In the genomic region with DNA sequence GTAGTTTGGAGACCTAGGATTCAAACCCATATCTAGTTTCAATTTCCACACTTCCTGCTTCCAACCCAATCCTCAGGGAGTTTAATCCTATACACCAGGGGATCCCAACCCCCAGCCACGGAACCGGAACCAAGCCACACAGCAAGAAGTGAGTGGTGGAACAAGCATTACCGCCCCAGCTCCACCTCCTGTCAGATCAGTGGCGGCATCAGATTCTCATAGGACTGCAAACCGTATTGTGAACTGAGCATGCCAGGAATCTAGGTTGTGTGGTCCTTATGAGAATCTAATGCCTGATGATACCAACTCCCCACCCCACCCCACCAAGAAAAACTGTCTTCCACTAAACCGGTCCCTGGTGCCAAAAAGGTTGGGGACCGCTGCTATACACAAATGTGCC, we compare ENCODE assay signal across 25 cellular contexts. TPM values are rescaled to one million over a fixed set of nuclear protein-coding genes. Genes with fewer than 3 reads are reported as not detected.
DNase-seq lines count a peak whose midpoint lies in the region; ATAC-seq, FAIRE-seq and TF ChIP-seq lines count a peak whose summit lies in the region.
"Had no signal": no experiment of that assay in that cellular context is flagged by ENCODE, and none has a peak within 500 bp of the region (broad histone marks: within the 10 kb centered on the region; RNA-seq: fewer than 3 reads in every experiment).

No MANE protein-coding gene starts in this region.

- H3K4me2 ChIP-seq in HepG2 (ENCODE audit: low read depth, low read length): no peak overlapping the region
- no peak overlapping the region for H3K4me2 ChIP-seq in trophoblast cell (ENCODE audit: low read length)
- H3K4me2 ChIP-seq: A549; BLaER1 treated with 17β-estradiol and CSF1 and Interleukin-3, amounts not matched to agents 10 nM and 100 nM had no signal

- no peak overlapping the region for H3K23ac ChIP-seq in trophoblast cell (ENCODE audit: low read length)

- 97% methylated on average over 7 of the region's 7 CpGs for WGBS in HepG2 (ENCODE audit: low lambda C conversion rate)
- WGBS in right lobe of liver (ENCODE audit: insufficient coverage, low coverage, low lambda C conversion rate, missing lambda C conversion rate): 98% methylated on average over 7 of the region's 7 CpGs
- WGBS in trophoblast cell (ENCODE audit: extremely low coverage, insufficient coverage, insufficient read length): no CpG with 5 or more reads among the region's 7 CpGs

- H3K36me3 Mint-ChIP-seq in activated T-cell treated with anti-CD3 and anti-CD28 coated beads, Interleukin-2, amount 50 U/mL, for 24 hours (ENCODE audit: low read depth): peaks cover 95% of the 10 kb centered on the region

- no peak overlapping the region for H2AK5ac ChIP-seq in trophoblast cell (ENCODE audit: low read length)

- H2BK12ac ChIP-seq in trophoblast cell (ENCODE audit: low read length): no peak overlapping the region

- no peak overlapping the region for H3K4me3 Mint-ChIP-seq in activated T-cell treated with anti-CD3 and anti-CD28 coated beads, Interleukin-2, amount 50 U/mL, for 24 hours
- H3K4me3 Mint-ChIP-seq: B cell; CD4-positive, alpha-beta T cell; CD8-positive, alpha-beta T cell had no signal

- in situ Hi-C loops in HepG2 (cut with HindIII; ENCODE audit: extremely low pct_ligation_motif_present, low pct_unique_long_range_greater_than_20kb): loop anchor here (25.0 kb wide), 1 partner anchor 1202 kb away; no protein-coding TSS in a partner anchor

- TF ChIP-seq EP300 in HepG2 (IDR thresholded peaks at IDR 0.05; ENCODE audit: low read depth in 2 of 2, low read length in 2 of 2) (no peak), HepG2 (CRISPR knock-in tag; IDR thresholded peaks at IDR 0.05; ENCODE audit: borderline replicate concordance) (no peak)

- no peak for DNase-seq in activated T-cell treated with anti-CD3 and anti-CD28 coated beads, Interleukin-2, amount 50 U/mL, for 24 hours
- DNase-seq in activated T-cell treated with anti-CD3 and anti-CD28 coated beads for 4 hours: no peak
- no peak for DNase-seq in HepG2 (ENCODE audit: low spot score)
- DNase-seq in right lobe of liver: no peak
- peak in 1 of 2 donors; percentile 41 for DNase-seq in trophoblast cell
- DNase-seq in DMS114 treated with DMSO at 0.1 percent for 48 hours (lab: John Stamatoyannopoulos, UW; ENCODE audit: unreplicated experiment): no peak
- DNase-seq in kidney tubule cell (ENCODE audit: low spot score): no peak
- DNase-seq: AML-193; Caco-2; Calu3; CD4-positive, alpha-beta T cell; CD8-positive, alpha-beta T cell; DMS153; DMS53; DMS79; DND-41; EL; GDM1 had no signal

- H4K20me1 ChIP-seq in HepG2 (ENCODE audit: insufficient read depth, low read length): no peaks in the 10 kb centered on the region

- H3K4ac ChIP-seq in trophoblast cell (ENCODE audit: low read depth, low read length): no peak overlapping the region

- peak overlapping the region; percentile 65 for H3K18ac ChIP-seq in trophoblast cell (ENCODE audit: low read length)

- H2BK120ac ChIP-seq in trophoblast cell (ENCODE audit: insufficient read depth, low read length, poor library complexity): no peak overlapping the region

- H3K4me3 ChIP-seq in HepG2 (replicated peaks in 1 of 3; ENCODE audit: insufficient read depth in 1 of 3, low read depth in 2 of 3, low read length in 3 of 3) (no peak overlapping the region), right lobe of liver (no peak overlapping the region), trophoblast cell (ENCODE audit: low read depth, low read length) (no peak overlapping the region)
- H3K4me3 ChIP-seq: A549; BLaER1 treated with 17β-estradiol and CSF1 and Interleukin-3, amounts not matched to agents 10 nM and 100 nM; GM12878 had no signal

- no peak overlapping the region for H2BK5ac ChIP-seq in trophoblast cell (ENCODE audit: low read depth, low read length, poor library complexity)

- H3K9me3 Mint-ChIP-seq in activated T-cell treated with anti-CD3 and anti-CD28 coated beads, Interleukin-2, amount 50 U/mL, for 24 hours: no peaks in the 10 kb centered on the region
- H3K9me3 Mint-ChIP-seq: CD4-positive, alpha-beta T cell; CD8-positive, alpha-beta T cell had no signal

- H3K9me3 ChIP-seq in HepG2 (ENCODE audit: low read length) (no peaks in the 10 kb centered on the region), right lobe of liver (no peaks in the 10 kb centered on the region), trophoblast cell (ENCODE audit: insufficient read depth, low read depth, low read length) (no peaks in the 10 kb centered on the region)
- H3K9me3 ChIP-seq: A549; BLaER1 treated with 17β-estradiol and CSF1 and Interleukin-3, amounts not matched to agents 10 nM and 100 nM; Caco-2 had no signal

- H4K12ac ChIP-seq in trophoblast cell (ENCODE audit: low read depth, low read length): peak overlapping the region; percentile 51

- H3K27me3 Mint-ChIP-seq in activated T-cell treated with anti-CD3 and anti-CD28 coated beads, Interleukin-2, amount 50 U/mL, for 24 hours: no peaks in the 10 kb centered on the region
- H3K27me3 Mint-ChIP-seq: B cell; CD4-positive, alpha-beta T cell had no signal

- no peak for FAIRE-seq in HepG2 (lab: Jason Lieb, UNC)
- FAIRE-seq: A549, D721Med, GM12878 had no signal

- no TSS peak for BruUV-seq in HepG2 (replicated peaks; lab: Mats Ljungman, UMichigan)

- H3K4me1 Mint-ChIP-seq in activated T-cell treated with anti-CD3 and anti-CD28 coated beads, Interleukin-2, amount 50 U/mL, for 24 hours (ENCODE audit: low read depth): no peaks in the 10 kb centered on the region
- H3K4me1 Mint-ChIP-seq: B cell had no signal

- no peak overlapping the region for H3K9ac ChIP-seq in HepG2 (ENCODE audit: insufficient read depth, low read depth, low read length)
- H3K9ac ChIP-seq in trophoblast cell (ENCODE audit: low read length): no peak overlapping the region
- H3K9ac ChIP-seq: BLaER1 treated with 17β-estradiol and CSF1 and Interleukin-3, amounts not matched to agents 10 nM and 100 nM had no signal

- H2AFZ ChIP-seq in HepG2 (ENCODE audit: low read length) (no peak overlapping the region), trophoblast cell (ENCODE audit: insufficient read depth, low read length, poor library complexity) (no peak overlapping the region)

- H3K79me1 ChIP-seq in trophoblast cell (ENCODE audit: low read length): no peaks in the 10 kb centered on the region

- H4K8ac ChIP-seq in trophoblast cell (ENCODE audit: low read depth, low read length): no peak overlapping the region

- TF ChIP-seq POLR2A in HepG2 (IDR thresholded peaks at IDR 0.05; ENCODE audit: insufficient read depth in 1 of 2, low read depth in 2 of 2, low read length in 2 of 2) (no peak), right lobe of liver (IDR thresholded peaks at IDR 0.05) (no peak)

- POLR2A ChIA-PET in HepG2 (lab: Yijun Ruan, JAX): no interaction called here

- H3K36me3 ChIP-seq in HepG2 (replicated peaks in 1 of 2; ENCODE audit: control insufficient read depth in 1 of 2, insufficient read depth in 2 of 2, low read length in 2 of 2): peaks cover 13 to 91% of the 10 kb centered on the region in 2 experiments
- H3K36me3 ChIP-seq in right lobe of liver: peaks cover 8 to 81% (median 43%) of the 10 kb centered on the region in 4 donors
- peaks cover 18 to 22% of the 10 kb centered on the region in 2 experiments for H3K36me3 ChIP-seq in trophoblast cell (ENCODE audit: control insufficient read depth in 1 of 2, insufficient read depth in 2 of 2, low read length in 2 of 2)

- peak overlapping the region; percentile 52 for H3K27ac Mint-ChIP-seq in activated T-cell treated with anti-CD3 and anti-CD28 coated beads, Interleukin-2, amount 50 U/mL, for 24 hours
- H3K27ac Mint-ChIP-seq: B cell; CD4-positive, alpha-beta T cell; CD8-positive, alpha-beta T cell had no signal

- TF ChIP-seq CTCF in HepG2 (CRISPR knock-in tag; IDR thresholded peaks at IDR 0.05): no peak
- TF ChIP-seq CTCF in right lobe of liver (IDR thresholded peaks at IDR 0.05): no peak

- H3K79me2 ChIP-seq in HepG2 (ENCODE audit: insufficient read depth, low read length) (no peaks in the 10 kb centered on the region), trophoblast cell (ENCODE audit: control insufficient read depth, insufficient read depth, low read length, poor library complexity) (no peaks in the 10 kb centered on the region)

- no peak for TF ChIP-seq RAD21 in HepG2 (CRISPR knock-in tag; IDR thresholded peaks at IDR 0.05)

- H3K27me3 ChIP-seq in HepG2 (ENCODE audit: control insufficient read depth in 1 of 2, insufficient read depth in 2 of 2, low read length in 2 of 2): no peaks in the 10 kb centered on the region
- H3K27me3 ChIP-seq in right lobe of liver: no peaks in the 10 kb centered on the region
- no peaks in the 10 kb centered on the region for H3K27me3 ChIP-seq in trophoblast cell (ENCODE audit: insufficient read depth, low read length)
- H3K27me3 ChIP-seq: BLaER1 treated with 17β-estradiol and CSF1 and Interleukin-3, amounts not matched to agents 10 nM and 100 nM had no signal

- no peak overlapping the region for H4K91ac ChIP-seq in trophoblast cell (ENCODE audit: low read depth, low read length)

- H3K4me1 ChIP-seq in HepG2 (ENCODE audit: insufficient read depth, low read length) (peaks cover 12% of the 10 kb centered on the region; the same call in 1 of the 2 replicates), right lobe of liver (no peaks in the 10 kb centered on the region), trophoblast cell (ENCODE audit: control insufficient read depth in 1 of 2, insufficient read depth in 2 of 2, low read length in 2 of 2) (no peaks in the 10 kb centered on the region)
- H3K4me1 ChIP-seq: A549; BLaER1 treated with 17β-estradiol and CSF1 and Interleukin-3, amounts not matched to agents 10 nM and 100 nM; Caco-2 had no signal

- H3K27ac ChIP-seq in HepG2 (ENCODE audit: extremely low read length, insufficient read depth, low read length) (no peak overlapping the region), right lobe of liver (no peak overlapping the region), trophoblast cell (ENCODE audit: low read depth, low read length) (no peak overlapping the region)
- H3K27ac ChIP-seq: 22Rv1; A549; BLaER1 treated with 17β-estradiol and CSF1 and Interleukin-3, amounts not matched to agents 10 nM and 100 nM; C4-2B had no signal

- intact Hi-C loops in HepG2 (cut with micrococcal nuclease; ENCODE audit: unreplicated experiment) (no loop called here), right lobe of liver (cut with DNase I) (no loop called here)

- ATAC-seq in HepG2 (no peak; the same call in 2 of the 3 replicates), right lobe of liver (no peak)
- ATAC-seq: A549; CD8-positive, alpha-beta T cell; GM12878 had no signal

- no peak overlapping the region for H3K14ac ChIP-seq in trophoblast cell (ENCODE audit: low read length)

- CTCF ChIA-PET in HepG2 (lab: Yijun Ruan, JAX; ENCODE audit: low intra/inter-chr PET ratio, low total read pairs): no interaction called here

RNA-seq across cellular contexts. Expression of a gene that starts 52.5 kb away (rescaled TPM):
- total RNA-seq in HepG2 (2016; rRNA removed; fragmentation: Illumina TruSeq; extraction: Trizol) (207 and 298 TPM in 2 replicates), right lobe of liver (10 to 100 TPM; 25.1 to 54.3 (median 40.2) TPM)
- 13.8 and 17.8 TPM in 2 replicates for total RNA-seq in HepG2 (2016; cell fraction: cytosol; rRNA removed; fragmentation: Illumina TruSeq; extraction: Trizol; ENCODE audit: low read depth)
- 197 and 307 TPM in 2 replicates for total RNA-seq in HepG2 (2016; cell fraction: insoluble cytoplasmic fraction; rRNA removed; fragmentation: Illumina TruSeq; extraction: Trizol)
- 36.4 and 50.5 TPM in 2 replicates for total RNA-seq in HepG2 (2016; cell fraction: membrane; rRNA removed; fragmentation: Illumina TruSeq; extraction: Trizol)
- 210 and 217 TPM in 2 replicates for total RNA-seq in HepG2 (2016; cell fraction: nucleus; rRNA removed; fragmentation: Illumina TruSeq; extraction: Trizol)
- polyA plus RNA-seq in HepG2 (2011; rRNA removed): 136 and 146 TPM in 2 replicates
- polyA plus RNA-seq in HepG2 (2011; cell fraction: cytosol; rRNA removed): 60.8 and 75.9 TPM in 2 replicates
- polyA plus RNA-seq in HepG2 (2011; cell fraction: nucleus; rRNA removed): 306 and 320 TPM in 2 replicates
- polyA plus RNA-seq in HepG2 (2012): 82.3 and 89.5 TPM in 2 replicates
- 7.4 and 10.2 TPM in 2 replicates for polyA plus RNA-seq in HepG2 (2016; cell fraction: cytosol; fragmentation: Illumina TruSeq; extraction: Trizol; ENCODE audit: low read depth)
- 178 and 180 TPM in 2 replicates for polyA plus RNA-seq in HepG2 (2016; cell fraction: insoluble cytoplasmic fraction; fragmentation: Illumina TruSeq; extraction: Trizol; ENCODE audit: low read depth)
- 9.4 and 18.3 TPM in 2 replicates for polyA plus RNA-seq in HepG2 (2016; cell fraction: membrane; fragmentation: Illumina TruSeq; extraction: Trizol; ENCODE audit: low read depth)
- polyA plus RNA-seq in HepG2 (2016; cell fraction: nucleus; fragmentation: Illumina TruSeq; extraction: Trizol; ENCODE audit: insufficient read depth, low read depth): 166 and 184 TPM in 2 replicates
- 446 and 636 TPM in 2 replicates for polyA minus RNA-seq in HepG2 (2011; rRNA and poly(A)+ RNA removed; ENCODE audit: low replicate concordance)
- polyA minus RNA-seq in HepG2 (2011; cell fraction: cytosol; rRNA and poly(A)+ RNA removed): 103 and 105 TPM in 2 replicates
- 421 and 455 TPM in 2 replicates for polyA minus RNA-seq in HepG2 (2011; cell fraction: nucleus; rRNA and poly(A)+ RNA removed)
- 132 and 137 TPM in 2 replicates for polyA plus RNA-seq in trophoblast cell (2013)

RNA-seq across cellular contexts. Expression of a gene that starts 53.7 kb away (rescaled TPM):
- 37.0 and 45.0 TPM in 2 replicates for total RNA-seq in HepG2 (2016; rRNA removed; fragmentation: Illumina TruSeq; extraction: Trizol)
- total RNA-seq in HepG2 (2016; cell fraction: cytosol; rRNA removed; fragmentation: Illumina TruSeq; extraction: Trizol; ENCODE audit: low read depth): 10.2 and 14.5 TPM in 2 replicates
- total RNA-seq in HepG2 (2016; cell fraction: insoluble cytoplasmic fraction; rRNA removed; fragmentation: Illumina TruSeq; extraction: Trizol): 39.8 and 51.4 TPM in 2 replicates
- 26.9 and 28.4 TPM in 2 replicates for total RNA-seq in HepG2 (2016; cell fraction: membrane; rRNA removed; fragmentation: Illumina TruSeq; extraction: Trizol)
- 35.9 and 36.0 TPM in 2 replicates for total RNA-seq in HepG2 (2016; cell fraction: nucleus; rRNA removed; fragmentation: Illumina TruSeq; extraction: Trizol)
- 44.8 and 65.9 TPM in 2 replicates for polyA plus RNA-seq in HepG2 (2011; rRNA removed)
- 37.3 and 60.4 TPM in 2 replicates for polyA plus RNA-seq in HepG2 (2011; cell fraction: cytosol; rRNA removed)
- polyA plus RNA-seq in HepG2 (2011; cell fraction: nucleus; rRNA removed): 55.7 and 74.9 TPM in 2 replicates
- 33.9 and 42.3 TPM in 2 replicates for polyA plus RNA-seq in HepG2 (2012)
- polyA plus RNA-seq in HepG2 (2016; cell fraction: cytosol; fragmentation: Illumina TruSeq; extraction: Trizol; ENCODE audit: low read depth): 12.5 and 14.3 TPM in 2 replicates
- polyA plus RNA-seq in HepG2 (2016; cell fraction: insoluble cytoplasmic fraction; fragmentation: Illumina TruSeq; extraction: Trizol; ENCODE audit: low read depth): 38.5 and 44.9 TPM in 2 replicates
- 20.8 and 22.0 TPM in 2 replicates for polyA plus RNA-seq in HepG2 (2016; cell fraction: membrane; fragmentation: Illumina TruSeq; extraction: Trizol; ENCODE audit: low read depth)
- 79.3 and 79.5 TPM in 2 replicates for polyA plus RNA-seq in HepG2 (2016; cell fraction: nucleus; fragmentation: Illumina TruSeq; extraction: Trizol; ENCODE audit: insufficient read depth, low read depth)
- polyA minus RNA-seq in HepG2 (2011; rRNA and poly(A)+ RNA removed; ENCODE audit: low replicate concordance): 6.6 and 17.3 TPM in 2 replicates
- 26.2 and 26.8 TPM in 2 replicates for polyA minus RNA-seq in HepG2 (2011; cell fraction: cytosol; rRNA and poly(A)+ RNA removed)
- polyA minus RNA-seq in HepG2 (2011; cell fraction: nucleus; rRNA and poly(A)+ RNA removed): 39.1 and 39.4 TPM in 2 replicates
- 1 to 10 TPM; 2.6 to 5.4 (median 3.7) TPM for total RNA-seq in right lobe of liver
- polyA plus RNA-seq in trophoblast cell (2013): 25.4 and 27.1 TPM in 2 replicates
